5 cellular contexts compared by ENCODE assay signal in genomic region chr5:175181331-175181730, GRCh38.
"Had no signal": no experiment of that assay in that cellular context is flagged by ENCODE, and none has a peak within 500 bp of the region (broad histone marks: within the 10 kb centered on the region; RNA-seq: fewer than 3 reads in every experiment).

No MANE protein-coding gene starts in this region.

- H3K36me3 Mint-ChIP-seq: IgD-negative memory B cell had no signal

- H3K4me3 Mint-ChIP-seq: GM23338, H9 had no signal

- ATAC-seq: GM23338, HepG2 had no signal

- H3K4me1 Mint-ChIP-seq: IgD-negative memory B cell had no signal

- H3K27ac Mint-ChIP-seq: GM23338, H9, IgD-negative memory B cell had no signal

- H3K9me3 Mint-ChIP-seq: GM23338, H9 had no signal

- DNase-seq: H9, HCEC 1CT had no signal
